8 cellular contexts compared by ENCODE assay signal in genomic region chr7:47763063-47763974, GRCh38.
DNase-seq lines count a peak whose midpoint lies in the region; ATAC-seq and TF ChIP-seq lines count a peak whose summit lies in the region.

No MANE protein-coding gene starts in this region.

- no peak for TF ChIP-seq RAD21 in HCT116 (IDR thresholded peaks at IDR 0.05; ENCODE audit: low read depth)

- H3K79me2 ChIP-seq in HCT116 (ENCODE audit: insufficient read depth, low read length) = no peaks in the 10 kb centered on the region
- H3K79me2 ChIP-seq in PC-3 (ENCODE audit: low read length) = no peaks in the 10 kb centered on the region

- H3K9me2 ChIP-seq in HCT116 (ENCODE audit: insufficient read depth) (no peaks in the 10 kb centered on the region), PC-3 (replicated peaks; ENCODE audit: low read length) (no peaks in the 10 kb centered on the region)

- DNase-seq in HCT116 (ENCODE audit: low read depth, low spot score) (no peak), PC-3 (peak; percentile 90), fibroblast of the conjunctiva (ENCODE audit: low read depth) (peak; percentile 76), transverse colon (peak; percentile 26)
- no peak for DNase-seq in effector CD4-positive, alpha-beta T cell

- H3K4me3 ChIP-seq in HCT116 (replicated peaks in 1 of 2; ENCODE audit: low read depth in 1 of 2, low read length in 2 of 2) (no peak overlapping the region), PC-3 (ENCODE audit: low read length) (peak overlapping the region; percentile 30; the same call in 1 of the 2 replicates), transverse colon (no peak overlapping the region)

- CTCF ChIA-PET in HCT116 (lab: Charles Lee) = no interaction called here
- CTCF ChIA-PET in PC-3 (lab: Charles Lee) = interaction anchor here (0.6 to 1.0 kb wide), 5 partner anchors 19 to 1412 kb away, joined by 3 to 4 read pairs (median 3); no protein-coding TSS in a partner anchor

- POLR2A ChIA-PET in HCT116 (lab: Charles Lee) = no interaction called here
- POLR2A ChIA-PET in PC-3 (lab: Charles Lee; ENCODE audit: unreplicated experiment) = interaction anchor here (0.6 to 1.2 kb wide), 4 partner anchors 23 to 189 kb away, joined by 3 to 8 read pairs (median 4); no protein-coding TSS in a partner anchor

- no TSS peak for BruUV-seq in HCT116 (replicated peaks; lab: Mats Ljungman, UMichigan)
- TSS peak; percentile 56 for BruUV-seq in PC-3 (replicated peaks; lab: Mats Ljungman, UMichigan)

- TF ChIP-seq CTCF in HCT116 (IDR thresholded peaks at IDR 0.05 in 2 of 3, conservative IDR thresholded peaks at IDR 0.05 in 1 of 3; ENCODE audit: borderline replicate concordance in 1 of 3, insufficient read depth in 1 of 3, low read depth in 2 of 3, low read length in 2 of 3) = no peak
- TF ChIP-seq CTCF in PC-3 (conservative IDR thresholded peaks at IDR 0.05; ENCODE audit: low read depth, low read length) = no peak
- no peak for TF ChIP-seq CTCF in transverse colon (IDR thresholded peaks at IDR 0.05)

- RAD21 ChIA-PET in HCT116 (lab: Charles Lee; ENCODE audit: low non-redundant PET in 1 of 2, low total read pairs in 2 of 2, uncharacterized antibody in 2 of 2, unreplicated experiment in 2 of 2) = no interaction called here

- in situ Hi-C loops in transverse colon (cut with MboI; ENCODE audit: low pct_ligation_motif_present in 1 of 4, low pct_unique_long_range_greater_than_20kb in 1 of 4, low sequenced_read_pairs in 3 of 4) = no loop called here

- H3K4me1 ChIP-seq in HCT116 (ENCODE audit: control insufficient read depth in 1 of 2, insufficient read depth in 2 of 2, low read length in 2 of 2) (peaks cover 5 to 11% of the 10 kb centered on the region in 2 experiments; a peak in 3 of 4 replicates), PC-3 (ENCODE audit: insufficient read depth, low read length) (peaks cover 30% of the 10 kb centered on the region), transverse colon (peaks cover 9 to 16% (median 11%) of the 10 kb centered on the region in 4 donors)

- TF ChIP-seq EP300 in transverse colon (IDR thresholded peaks at IDR 0.05; ENCODE audit: low read depth) = no peak

- no peaks in the 10 kb centered on the region for H3F3A ChIP-seq in PC-3 (ENCODE audit: low read length, unreplicated experiment)

- H3K4me2 ChIP-seq in HCT116 (ENCODE audit: low read length) (peak overlapping the region; percentile 41), PC-3 (ENCODE audit: low read length) (peak overlapping the region; percentile 73)

- no peaks in the 10 kb centered on the region for H3K27me3 ChIP-seq in HCT116 (ENCODE audit: insufficient read depth, low read length)
- no peaks in the 10 kb centered on the region for H3K27me3 ChIP-seq in PC-3 (ENCODE audit: low read length)
- H3K27me3 ChIP-seq in transverse colon = no peaks in the 10 kb centered on the region

- peak; percentile 71 for ATAC-seq in HCT116
- peak; percentile 90 for ATAC-seq in PC-3
- ATAC-seq in HG02970 (IDR thresholded peaks at IDR 0.05; ENCODE audit: low FRiP score, unreplicated experiment) = no peak
- ATAC-seq in HG02588 (IDR thresholded peaks at IDR 0.05; ENCODE audit: unreplicated experiment) = no peak
- ATAC-seq in HG03432 (IDR thresholded peaks at IDR 0.05; ENCODE audit: unreplicated experiment) = no peak

- H2AFZ ChIP-seq in HCT116 (ENCODE audit: low read depth, low read length, poor library complexity, severe bottlenecking) (peak overlapping the region; percentile 44), PC-3 (ENCODE audit: low read length) (peak overlapping the region; percentile 10)

- H4K20me1 ChIP-seq in HCT116 (ENCODE audit: insufficient read depth) (no peaks in the 10 kb centered on the region), PC-3 (ENCODE audit: low read length) (no peaks in the 10 kb centered on the region)

- no peak for TF ChIP-seq POLR2A in HCT116 (IDR thresholded peaks at IDR 0.05; ENCODE audit: borderline replicate concordance, extremely low read depth, insufficient read depth, insufficient read length)
- TF ChIP-seq POLR2A in transverse colon (IDR thresholded peaks at IDR 0.05) = no peak

- H3K9me3 ChIP-seq in HCT116 (ENCODE audit: control insufficient read depth in 1 of 2, insufficient read depth in 1 of 2, low read depth in 1 of 2, low read length in 2 of 2) (no peaks in the 10 kb centered on the region), PC-3 (ENCODE audit: low read length) (no peaks in the 10 kb centered on the region), transverse colon (no peaks in the 10 kb centered on the region)

- H3K36me3 ChIP-seq in HCT116 (ENCODE audit: control insufficient read depth in 1 of 2, insufficient read depth in 2 of 2, low read length in 2 of 2) (no peaks in the 10 kb centered on the region), PC-3 (ENCODE audit: low read depth, low read length) (no peaks in the 10 kb centered on the region), transverse colon (no peaks in the 10 kb centered on the region)

- H3K27ac ChIP-seq in HCT116 (ENCODE audit: low read depth, low read length) (peak overlapping the region; percentile 24), PC-3 (ENCODE audit: low read length) (peak overlapping the region; percentile 90), transverse colon (peak overlapping the region; percentile 23 to 60 (median 52))

- H3K9ac ChIP-seq in HCT116 (ENCODE audit: low read length) (no peak overlapping the region), PC-3 (ENCODE audit: low read length) (peak overlapping the region; percentile 52)

- intact Hi-C loops in HCT116 (cut with micrococcal nuclease) = no loop called here
- intact Hi-C loops in PC-3 (cut with micrococcal nuclease) = loop anchor here (1.0 kb wide), 1 partner anchor 21 kb away; no protein-coding TSS in a partner anchor
- intact Hi-C loops in transverse colon (cut with DNase I; ENCODE audit: low total_unique reads) = no loop called here

- WGBS in transverse colon (ENCODE audit: low coverage in 1 of 2), 2 donors = 25 to 36% methylated on average over 2 to 9 of the region's 9 CpGs

TF ChIP-seq in HCT116, 20 proteins besides CTCF, POLR2A, EP300 and RAD21:
- TF ChIP-seq ELF1 (IDR thresholded peaks at IDR 0.05; ENCODE audit: borderline replicate concordance, low read depth) = no peak
- peak; percentile 34; the same call in 1 of the 2 replicates for TF ChIP-seq FOSL1 (IDR thresholded peaks at IDR 0.05; ENCODE audit: low read depth)
- no peak for TF ChIP-seq TCF7L2 (IDR thresholded peaks at IDR 0.05; ENCODE audit: borderline replicate concordance, extremely low read depth, insufficient read depth, insufficient read length)
- TF ChIP-seq EZH2phosphoT487 (IDR thresholded peaks at IDR 0.05; ENCODE audit: borderline replicate concordance) = no peak
- no peak for TF ChIP-seq ZBTB33 (IDR thresholded peaks at IDR 0.05; ENCODE audit: extremely low read depth, insufficient replicate concordance, low read length)
- no peak for TF ChIP-seq MAX (IDR thresholded peaks at IDR 0.05)
- no peak for TF ChIP-seq POLR2AphosphoS5 (IDR thresholded peaks at IDR 0.05; ENCODE audit: low read depth, low read length)
- TF ChIP-seq ZNF274 (IDR thresholded peaks at IDR 0.05; ENCODE audit: low read depth, low read length) = no peak
- TF ChIP-seq ZFX (IDR thresholded peaks at IDR 0.05) = peak; percentile 25; the same call in 1 of the 2 replicates

Comparison
In these comparisons a context has a peak if more than half of its experiments do, and no peak if none do; other contexts are left out.
1. ATAC-seq: peak in HCT116 (single experiment) and PC-3 (single experiment); none in HG02970 (single experiment), HG02588 (single experiment) and HG03432 (single experiment).
2. DNase-seq: peak in PC-3 (single experiment), fibroblast of the conjunctiva (single experiment) and transverse colon (single experiment); none in HCT116 (single experiment) and effector CD4-positive, alpha-beta T cell (single experiment).
3. H3K27ac ChIP-seq: peak in every context shown above with its lines; median percentile 90 in PC-3; 52 in transverse colon; 24 in HCT116.